In genomic region chr13:113291129-113291528, GRCh38 we compare ENCODE assay signal across 15 cellular contexts.
"Had no signal": no experiment of that assay in that cellular context is flagged by ENCODE, and none has a peak within 500 bp of the region (broad histone marks: within the 10 kb centered on the region; RNA-seq: fewer than 3 reads in every experiment).

No MANE protein-coding gene starts in this region.

- H3K9me3 ChIP-seq: lower lobe of right lung, tibial nerve had no signal

- H3K27me3 ChIP-seq: brain microvascular endothelial cell had no signal

- H3K27ac ChIP-seq: brain microvascular endothelial cell, lower lobe of right lung, tibial nerve had no signal

- H3K27ac Mint-ChIP-seq: activated CD4-positive, alpha-beta memory T cell treated with anti-CD3 and anti-CD28 coated beads for 36 hours; activated naive CD8-positive, alpha-beta T cell; endodermal cell had no signal

- H3K36me3 ChIP-seq: brain microvascular endothelial cell, lower lobe of right lung, tibial nerve had no signal

- DNase-seq: activated CD4-positive, alpha-beta memory T cell treated with anti-CD3 and anti-CD28 coated beads for 36 hours; activated CD8-positive, alpha-beta memory T cell treated with anti-CD3 and anti-CD28 coated beads, Interleukin-2, amount 50 U/mL, for 48 hours; activated effector memory CD4-positive, alpha-beta T cell treated with Interleukin-2 at 50 U/mL for 16 hours; amygdala; brain microvascular endothelial cell; endodermal cell; glutamatergic neuron; immature natural killer cell; lower lobe of right lung; midbrain; naive B cell; stimulated activated CD4-positive, alpha-beta T cell treated with anti-CD3 and anti-CD28 coated beads, Interleukin-2, amount 100 ng/mL, for 48 hours; SW 1271 had no signal

- H3K36me3 Mint-ChIP-seq: activated CD4-positive, alpha-beta memory T cell treated with anti-CD3 and anti-CD28 coated beads for 36 hours; activated naive CD8-positive, alpha-beta T cell; immature natural killer cell had no signal

- H3K9me3 Mint-ChIP-seq: activated CD4-positive, alpha-beta memory T cell treated with anti-CD3 and anti-CD28 coated beads for 36 hours; immature natural killer cell had no signal
